ENCODE assay signal across 9 cellular contexts in the genomic region with DNA sequence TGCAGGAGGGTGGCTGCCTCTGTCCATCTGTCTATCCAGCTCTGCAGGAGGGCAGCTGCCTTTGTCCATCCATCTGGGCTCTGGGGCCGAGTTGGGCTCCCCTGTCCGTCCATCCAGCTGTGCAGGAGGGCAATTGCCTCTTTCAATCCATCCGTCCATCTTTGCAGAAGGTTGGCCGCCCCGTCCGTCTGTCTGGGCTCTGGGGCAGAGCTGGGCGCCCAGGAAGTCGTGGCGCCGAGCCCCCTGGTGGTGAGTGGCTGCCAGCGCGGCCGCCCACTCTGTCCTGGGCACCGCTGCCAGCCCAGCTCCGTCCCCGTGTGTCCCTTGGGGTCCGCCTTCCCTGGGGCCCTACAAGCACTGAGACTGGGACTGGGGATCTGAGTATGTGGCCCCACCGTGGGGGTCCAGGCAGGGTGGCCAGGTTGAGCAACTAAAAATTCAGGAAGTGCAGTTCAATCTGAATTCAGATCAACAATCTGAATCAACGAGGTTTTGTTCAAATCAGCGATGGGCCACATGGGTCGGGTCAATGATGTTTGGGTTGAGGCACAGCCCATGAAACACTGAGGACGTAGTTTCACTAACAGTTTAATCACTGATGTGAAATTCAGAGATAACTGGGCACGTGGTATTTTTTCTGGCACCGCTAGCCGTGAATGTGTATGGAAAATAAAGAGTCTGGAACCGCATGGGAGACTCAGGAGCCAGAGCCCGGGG.
DNase-seq lines count a peak whose midpoint lies in the region; ATAC-seq and TF ChIP-seq lines count a peak whose summit lies in the region.
"Had no signal": no experiment of that assay in that cellular context is flagged by ENCODE, and none has a peak within 500 bp of the region (broad histone marks: within the 10 kb centered on the region; RNA-seq: fewer than 3 reads in every experiment).

No MANE protein-coding gene starts in this region.

- CTCF ChIA-PET in activated CD4-positive, alpha-beta T cell treated with anti-CD3 and anti-CD28 coated beads, Interleukin-2, amount 10 ng/mL, durations not matched to agents 7 days and 5 days (lab: Charles Lee) = interaction anchor here (1.3 kb wide), 1 partner anchor 8 kb away, joined by 3 read pairs; no protein-coding TSS in a partner anchor

- H3K36me3 Mint-ChIP-seq in activated CD4-positive, alpha-beta T cell treated with anti-CD3 and anti-CD28 coated beads, Interleukin-2, amount 10 ng/mL, durations not matched to agents 7 days and 5 days (ENCODE audit: low read depth) = no peaks in the 10 kb centered on the region
- H3K36me3 Mint-ChIP-seq in stimulated activated effector memory CD8-positive, alpha-beta T cell treated with anti-CD3 and anti-CD28 coated beads, Interleukin-12 subunit alpha, Interleukin-12 subunit beta, amount 100 ng/mL, for 72 hours = no peaks in the 10 kb centered on the region

- peaks cover 61% of the 10 kb centered on the region for H3K27me3 ChIP-seq in left ventricle myocardium inferior (ENCODE audit: low read depth)

- POLR2A ChIA-PET in activated CD4-positive, alpha-beta T cell treated with anti-CD3 and anti-CD28 coated beads, Interleukin-2, amount 10 ng/mL, durations not matched to agents 7 days and 5 days (lab: Charles Lee) = no interaction called here

- H3K27ac Mint-ChIP-seq in activated CD4-positive, alpha-beta T cell treated with anti-CD3 and anti-CD28 coated beads, Interleukin-2, amount 10 ng/mL, durations not matched to agents 7 days and 5 days = no peak overlapping the region
- no peak overlapping the region for H3K27ac Mint-ChIP-seq in stimulated activated effector memory CD8-positive, alpha-beta T cell treated with anti-CD3 and anti-CD28 coated beads, Interleukin-12 subunit alpha, Interleukin-12 subunit beta, amount 100 ng/mL, for 72 hours

- ATAC-seq in stimulated activated effector memory CD8-positive, alpha-beta T cell treated with anti-CD3 and anti-CD28 coated beads, Interleukin-12 subunit alpha, Interleukin-12 subunit beta, amount 100 ng/mL, for 72 hours = peak; percentile 49
- ATAC-seq in GM18861 (IDR thresholded peaks at IDR 0.05; ENCODE audit: unreplicated experiment) = no peak

- TF ChIP-seq CTCF in left ventricle myocardium inferior (IDR thresholded peaks at IDR 0.05; ENCODE audit: borderline replicate concordance) = peak; percentile 60

- no peaks in the 10 kb centered on the region for H3K4me1 ChIP-seq in left ventricle myocardium inferior

- no peaks in the 10 kb centered on the region for H3K9me3 ChIP-seq in left ventricle myocardium inferior (replicated peaks)

- no peak overlapping the region for H3K27ac ChIP-seq in left ventricle myocardium inferior (replicated peaks)
- H3K27ac ChIP-seq: SK-N-MC had no signal

- H3K27me3 Mint-ChIP-seq in activated CD4-positive, alpha-beta T cell treated with anti-CD3 and anti-CD28 coated beads, Interleukin-2, amount 10 ng/mL, durations not matched to agents 7 days and 5 days = no peaks in the 10 kb centered on the region

- H3K4me3 ChIP-seq in left ventricle myocardium inferior = no peak overlapping the region
- H3K4me3 ChIP-seq: SK-N-MC had no signal

- H3K36me3 ChIP-seq in left ventricle myocardium inferior = no peaks in the 10 kb centered on the region

- intact Hi-C loops in left ventricle myocardium inferior (cut with micrococcal nuclease) = no loop called here

- DNase-seq in NCI-H82 (lab: John Stamatoyannopoulos, UW) (peak; percentile 29), NCI-H82 treated with DMSO at 0.1 percent for 48 hours (lab: John Stamatoyannopoulos, UW; ENCODE audit: unreplicated experiment) (no peak), left ventricle myocardium inferior (no peak), SIG-M5 treated with dmso at 0.1 percent for 504 hours (lab: John Stamatoyannopoulos, UW; ENCODE audit: unreplicated experiment) (no peak), GDM1 (lab: John Stamatoyannopoulos, UW) (no peak)
- DNase-seq in activated CD4-positive, alpha-beta T cell treated with anti-CD3 and anti-CD28 coated beads, Interleukin-2, amount 10 ng/mL, durations not matched to agents 7 days and 5 days = peak; percentile 15
- DNase-seq in stimulated activated effector memory CD8-positive, alpha-beta T cell treated with anti-CD3 and anti-CD28 coated beads, Interleukin-12 subunit alpha, Interleukin-12 subunit beta, amount 100 ng/mL, for 72 hours (ENCODE audit: low spot score in 2 of 2) = peak; percentile 26 to 60

- H3K9me3 Mint-ChIP-seq in activated CD4-positive, alpha-beta T cell treated with anti-CD3 and anti-CD28 coated beads, Interleukin-2, amount 10 ng/mL, durations not matched to agents 7 days and 5 days = no peaks in the 10 kb centered on the region
- no peaks in the 10 kb centered on the region for H3K9me3 Mint-ChIP-seq in stimulated activated effector memory CD8-positive, alpha-beta T cell treated with anti-CD3 and anti-CD28 coated beads, Interleukin-12 subunit alpha, Interleukin-12 subunit beta, amount 100 ng/mL, for 72 hours

- H3K4me1 Mint-ChIP-seq in activated CD4-positive, alpha-beta T cell treated with anti-CD3 and anti-CD28 coated beads, Interleukin-2, amount 10 ng/mL, durations not matched to agents 7 days and 5 days = no peaks in the 10 kb centered on the region
- no peaks in the 10 kb centered on the region for H3K4me1 Mint-ChIP-seq in stimulated activated effector memory CD8-positive, alpha-beta T cell treated with anti-CD3 and anti-CD28 coated beads, Interleukin-12 subunit alpha, Interleukin-12 subunit beta, amount 100 ng/mL, for 72 hours

- H3K4me3 Mint-ChIP-seq in activated CD4-positive, alpha-beta T cell treated with anti-CD3 and anti-CD28 coated beads, Interleukin-2, amount 10 ng/mL, durations not matched to agents 7 days and 5 days = no peak overlapping the region
- H3K4me3 Mint-ChIP-seq in stimulated activated effector memory CD8-positive, alpha-beta T cell treated with anti-CD3 and anti-CD28 coated beads, Interleukin-12 subunit alpha, Interleukin-12 subunit beta, amount 100 ng/mL, for 72 hours = no peak overlapping the region

Comparison
In these comparisons a context has a peak if more than half of its experiments do, and no peak if none do; other contexts are left out.
1. DNase-seq: peak in NCI-H82 (single experiment), activated CD4-positive, alpha-beta T cell treated with anti-CD3 and anti-CD28 coated beads, Interleukin-2, amount 10 ng/mL, durations not matched to agents 7 days and 5 days (single experiment) and stimulated activated effector memory CD8-positive, alpha-beta T cell treated with anti-CD3 and anti-CD28 coated beads, Interleukin-12 subunit alpha, Interleukin-12 subunit beta, amount 100 ng/mL, for 72 hours (2 of 2); none in NCI-H82 treated with DMSO at 0.1 percent for 48 hours (single experiment), left ventricle myocardium inferior (single experiment), SIG-M5 treated with dmso at 0.1 percent for 504 hours (single experiment) and GDM1 (single experiment).